Comparison of ENCODE assay signal across 34 cellular contexts in the genomic region with DNA sequence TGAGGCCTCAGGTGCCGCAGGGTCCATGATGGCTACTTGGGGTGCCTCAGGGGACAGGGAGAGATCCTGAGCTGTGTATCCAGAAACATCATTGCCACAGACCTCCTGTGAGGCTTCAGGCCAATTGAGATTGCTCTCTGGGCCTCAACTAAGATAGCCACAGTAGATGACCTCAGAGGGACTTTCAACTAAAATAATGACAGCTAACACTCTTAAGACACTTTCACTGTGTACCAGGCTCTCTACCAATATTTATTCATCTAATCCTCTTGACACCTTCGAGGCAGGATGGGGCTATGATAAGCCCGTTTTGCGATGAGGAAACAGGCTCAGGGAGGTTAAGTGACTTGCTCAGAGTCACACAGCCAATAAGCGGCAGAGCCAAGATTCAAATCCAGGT. TPM values are rescaled to one million over a fixed set of nuclear protein-coding genes. Genes with fewer than 3 reads are reported as not detected.
"Had no signal": no experiment of that assay in that cellular context is flagged by ENCODE, and none has a peak within 500 bp of the region (broad histone marks: within the 10 kb centered on the region; RNA-seq: fewer than 3 reads in every experiment).

No MANE protein-coding gene starts in this region.

- H3K4me2 ChIP-seq: KMS-11 had no signal

- DNase-seq: MG63, MM.1S, MV-4-11, NCI-H1048, NCI-H1092, NCI-H1092 treated with DMSO at 0.1 percent for 48 hours, NCI-H1105, NCI-H1105 treated with DMSO at 0.1 percent for 48 hours, NCI-H1417, NCI-H1417 treated with DMSO at 0.1 percent for 48 hours, NCI-H1436, NCI-H1436 treated with DMSO at 0.1 percent for 48 hours, NCI-H146, NCI-H1694 treated with DMSO at 0.1 percent for 48 hours, NCI-H187, NCI-H187 treated with DMSO at 0.1 percent for 48 hours, NCI-H1930, NCI-H2029, NCI-H2029 treated with DMSO at 0.1 percent for 48 hours, NCI-H2081, NCI-H2081 treated with DMSO at 0.1 percent for 48 hours, NCI-H2107, NCI-H2171, NCI-H2171 treated with DMSO at 0.1 percent for 48 hours, NCI-H226, NCI-H345, NCI-H446, NCI-H446 treated with DMSO at 0.1 percent for 48 hours, NCI-H510A, NCI-H510A treated with DMSO at 0.1 percent for 48 hours had no signal

- H3K9ac ChIP-seq: KMS-11 had no signal

- H3K27me3 ChIP-seq: MG63 had no signal

- H3K27ac ChIP-seq: KMS-11 had no signal

- H3K9me3 ChIP-seq: MG63 had no signal

- H3K4me3 ChIP-seq: MG63 had no signal

- H3K36me3 ChIP-seq: MG63 had no signal

RNA-seq across cellular contexts. Expression of a gene that starts 10.7 kb away (rescaled TPM):
- total RNA-seq: LHCN-M2, MCF 10A had no signal

RNA-seq across cellular contexts. Expression of a gene that starts 54.0 kb away (rescaled TPM):
- total RNA-seq: LHCN-M2, M059J had no signal
